Comparison of ENCODE assay signal across 1 cellular context in genomic region chr6:3351105-3351676, GRCh38.
TF ChIP-seq lines count a peak whose summit lies in the region.

No MANE protein-coding gene starts in this region.

TF ChIP-seq in GM23338, 12 proteins besides CTCF, POLR2A, EP300 and RAD21 (continued from another document):
- TF ChIP-seq, protein P1, sequence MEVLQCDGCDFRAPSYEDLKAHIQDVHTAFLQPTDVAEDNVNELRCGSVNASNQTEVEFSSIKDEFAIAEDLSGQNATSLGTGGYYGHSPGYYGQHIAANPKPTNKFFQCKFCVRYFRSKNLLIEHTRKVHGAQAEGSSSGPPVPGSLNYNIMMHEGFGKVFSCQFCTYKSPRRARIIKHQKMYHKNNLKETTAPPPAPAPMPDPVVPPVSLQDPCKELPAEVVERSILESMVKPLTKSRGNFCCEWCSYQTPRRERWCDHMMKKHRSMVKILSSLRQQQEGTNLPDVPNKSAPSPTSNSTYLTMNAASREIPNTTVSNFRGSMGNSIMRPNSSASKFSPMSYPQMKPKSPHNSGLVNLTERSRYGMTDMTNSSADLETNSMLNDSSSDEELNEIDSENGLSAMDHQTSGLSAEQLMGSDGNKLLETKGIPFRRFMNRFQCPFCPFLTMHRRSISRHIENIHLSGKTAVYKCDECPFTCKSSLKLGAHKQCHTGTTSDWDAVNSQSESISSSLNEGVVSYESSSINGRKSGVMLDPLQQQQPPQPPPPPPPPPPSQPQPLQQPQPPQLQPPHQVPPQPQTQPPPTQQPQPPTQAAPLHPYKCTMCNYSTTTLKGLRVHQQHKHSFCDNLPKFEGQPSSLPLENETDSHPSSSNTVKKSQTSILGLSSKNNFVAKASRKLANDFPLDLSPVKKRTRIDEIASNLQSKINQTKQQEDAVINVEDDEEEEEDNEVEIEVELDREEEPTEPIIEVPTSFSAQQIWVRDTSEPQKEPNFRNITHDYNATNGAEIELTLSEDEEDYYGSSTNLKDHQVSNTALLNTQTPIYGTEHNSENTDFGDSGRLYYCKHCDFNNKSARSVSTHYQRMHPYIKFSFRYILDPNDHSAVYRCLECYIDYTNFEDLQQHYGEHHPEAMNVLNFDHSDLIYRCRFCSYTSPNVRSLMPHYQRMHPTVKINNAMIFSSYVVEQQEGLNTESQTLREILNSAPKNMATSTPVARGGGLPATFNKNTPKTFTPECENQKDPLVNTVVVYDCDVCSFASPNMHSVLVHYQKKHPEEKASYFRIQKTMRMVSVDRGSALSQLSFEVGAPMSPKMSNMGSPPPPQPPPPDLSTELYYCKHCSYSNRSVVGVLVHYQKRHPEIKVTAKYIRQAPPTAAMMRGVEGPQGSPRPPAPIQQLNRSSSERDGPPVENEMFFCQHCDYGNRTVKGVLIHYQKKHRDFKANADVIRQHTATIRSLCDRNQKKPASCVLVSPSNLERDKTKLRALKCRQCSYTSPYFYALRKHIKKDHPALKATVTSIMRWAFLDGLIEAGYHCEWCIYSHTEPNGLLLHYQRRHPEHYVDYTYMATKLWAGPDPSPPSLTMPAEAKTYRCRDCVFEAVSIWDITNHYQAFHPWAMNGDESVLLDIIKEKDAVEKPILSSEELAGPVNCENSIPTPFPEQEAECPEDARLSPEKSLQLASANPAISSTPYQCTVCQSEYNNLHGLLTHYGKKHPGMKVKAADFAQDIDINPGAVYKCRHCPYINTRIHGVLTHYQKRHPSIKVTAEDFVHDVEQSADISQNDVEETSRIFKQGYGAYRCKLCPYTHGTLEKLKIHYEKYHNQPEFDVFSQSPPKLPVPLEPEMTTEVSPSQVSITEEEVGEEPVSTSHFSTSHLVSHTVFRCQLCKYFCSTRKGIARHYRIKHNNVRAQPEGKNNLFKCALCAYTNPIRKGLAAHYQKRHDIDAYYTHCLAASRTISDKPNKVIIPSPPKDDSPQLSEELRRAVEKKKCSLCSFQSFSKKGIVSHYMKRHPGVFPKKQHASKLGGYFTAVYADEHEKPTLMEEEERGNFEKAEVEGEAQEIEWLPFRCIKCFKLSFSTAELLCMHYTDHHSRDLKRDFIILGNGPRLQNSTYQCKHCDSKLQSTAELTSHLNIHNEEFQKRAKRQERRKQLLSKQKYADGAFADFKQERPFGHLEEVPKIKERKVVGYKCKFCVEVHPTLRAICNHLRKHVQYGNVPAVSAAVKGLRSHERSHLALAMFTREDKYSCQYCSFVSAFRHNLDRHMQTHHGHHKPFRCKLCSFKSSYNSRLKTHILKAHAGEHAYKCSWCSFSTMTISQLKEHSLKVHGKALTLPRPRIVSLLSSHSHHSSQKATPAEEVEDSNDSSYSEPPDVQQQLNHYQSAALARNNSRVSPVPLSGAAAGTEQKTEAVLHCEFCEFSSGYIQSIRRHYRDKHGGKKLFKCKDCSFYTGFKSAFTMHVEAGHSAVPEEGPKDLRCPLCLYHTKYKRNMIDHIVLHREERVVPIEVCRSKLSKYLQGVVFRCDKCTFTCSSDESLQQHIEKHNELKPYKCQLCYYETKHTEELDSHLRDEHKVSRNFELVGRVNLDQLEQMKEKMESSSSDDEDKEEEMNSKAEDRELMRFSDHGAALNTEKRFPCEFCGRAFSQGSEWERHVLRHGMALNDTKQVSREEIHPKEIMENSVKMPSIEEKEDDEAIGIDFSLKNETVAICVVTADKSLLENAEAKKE (CRISPR knock-in tag; IDR thresholded peaks at IDR 0.05) = no peak
- no peak for TF ChIP-seq ZNF114 (CRISPR knock-in tag; IDR thresholded peaks at IDR 0.05)
- no peak for TF ChIP-seq EZH2 (IDR thresholded peaks at IDR 0.05; ENCODE audit: low read depth, unreplicated experiment)
- TF ChIP-seq ETS1 (IDR thresholded peaks at IDR 0.05) = no peak
- no peak for TF ChIP-seq JUNB (IDR thresholded peaks at IDR 0.05; ENCODE audit: unreplicated experiment)
